ENCODE assay signal across 8 cellular contexts in genomic region chr19:51422053-51422448, GRCh38. TPM values are rescaled to one million over a fixed set of nuclear protein-coding genes. Genes with fewer than 3 reads are reported as not detected.
DNase-seq lines count a peak whose midpoint lies in the region; ATAC-seq and TF ChIP-seq lines count a peak whose summit lies in the region.

No MANE protein-coding gene starts in this region.

- peak; percentile 99 for TF ChIP-seq CTCF in type B pancreatic cell (conservative IDR thresholded peaks at IDR 0.05)

- H4K8ac ChIP-seq in trophoblast cell (ENCODE audit: low read depth, low read length), result no peak overlapping the region

- peak; percentile 74 to 79 for ATAC-seq in CD4-positive, CD25-positive, alpha-beta regulatory T cell (ENCODE audit: low read depth in 2 of 2)
- ATAC-seq in HG02759 (IDR thresholded peaks at IDR 0.05; ENCODE audit: unreplicated experiment) (peak; percentile 45), HG03457 (IDR thresholded peaks at IDR 0.05; ENCODE audit: unreplicated experiment) (no peak)

- H3K9ac ChIP-seq in trophoblast cell (ENCODE audit: low read length), result no peak overlapping the region

- intact Hi-C loops in head of caudate nucleus (cut with DNase I), result no loop called here

- H3K36me3 Mint-ChIP-seq in CD4-positive, CD25-positive, alpha-beta regulatory T cell, result no peaks in the 10 kb centered on the region
- no peaks in the 10 kb centered on the region for H3K36me3 Mint-ChIP-seq in type B pancreatic cell

- no peak overlapping the region for H3K4me2 ChIP-seq in trophoblast cell (ENCODE audit: low read length)

- H3K27ac Mint-ChIP-seq in CD4-positive, CD25-positive, alpha-beta regulatory T cell, result peak overlapping the region in 1 of 3 donors; percentile 66
- H3K27ac Mint-ChIP-seq in type B pancreatic cell, result no peak overlapping the region

- H4K12ac ChIP-seq in trophoblast cell (ENCODE audit: low read depth, low read length), result no peak overlapping the region

- H3K9me3 ChIP-seq in CD4-positive, CD25-positive, alpha-beta regulatory T cell (ENCODE audit: control insufficient read depth in 2 of 2, low read length in 2 of 2), result no peaks in the 10 kb centered on the region
- peaks cover 8% of the 10 kb centered on the region for H3K9me3 ChIP-seq in trophoblast cell (ENCODE audit: insufficient read depth, low read depth, low read length)

- no peak overlapping the region for H2BK12ac ChIP-seq in trophoblast cell (ENCODE audit: low read length)

- no peak overlapping the region for H4K91ac ChIP-seq in trophoblast cell (ENCODE audit: low read depth, low read length)

- no peak overlapping the region for H3K4me3 Mint-ChIP-seq in CD4-positive, CD25-positive, alpha-beta regulatory T cell
- no peak overlapping the region for H3K4me3 Mint-ChIP-seq in type B pancreatic cell

- no peaks in the 10 kb centered on the region for H3K27me3 ChIP-seq in CD4-positive, CD25-positive, alpha-beta regulatory T cell (ENCODE audit: control insufficient read depth, insufficient read depth, low read length)
- no peaks in the 10 kb centered on the region for H3K27me3 ChIP-seq in trophoblast cell (ENCODE audit: insufficient read depth, low read length)

- no peak overlapping the region for H2AFZ ChIP-seq in trophoblast cell (ENCODE audit: insufficient read depth, low read length, poor library complexity)

- H2BK120ac ChIP-seq in trophoblast cell (ENCODE audit: insufficient read depth, low read length, poor library complexity), result no peak overlapping the region

- H3K18ac ChIP-seq in trophoblast cell (ENCODE audit: low read length), result no peak overlapping the region

- H3K36me3 ChIP-seq in CD4-positive, CD25-positive, alpha-beta regulatory T cell (ENCODE audit: control insufficient read depth, insufficient read depth, low read length), result no peaks in the 10 kb centered on the region
- H3K36me3 ChIP-seq in trophoblast cell (ENCODE audit: control insufficient read depth in 1 of 2, insufficient read depth in 2 of 2, low read length in 2 of 2), result no peaks in the 10 kb centered on the region

- H3K4me1 ChIP-seq in CD4-positive, CD25-positive, alpha-beta regulatory T cell (ENCODE audit: control insufficient read depth, insufficient read depth, low read length, poor library complexity, severe bottlenecking), result peaks cover 3% of the 10 kb centered on the region
- H3K4me1 ChIP-seq in trophoblast cell (ENCODE audit: control insufficient read depth in 1 of 2, insufficient read depth in 2 of 2, low read length in 2 of 2), result no peaks in the 10 kb centered on the region

- DNase-seq in CD4-positive, CD25-positive, alpha-beta regulatory T cell, result peak; percentile 64 to 70 (median 65)
- DNase-seq in SK-MEL-5 (ENCODE audit: low read depth, low spot score), result peak; percentile 66
- peak; percentile 86 for DNase-seq in activated naive CD4-positive, alpha-beta T cell treated with Interleukin-2 at 50 U/mL for 16 hours
- peak; percentile 25 to 92 (median 78) for DNase-seq in head of caudate nucleus
- peak; percentile 77 to 96 for DNase-seq in trophoblast cell
- peak; percentile 90 for DNase-seq in type B pancreatic cell (ENCODE audit: extremely low spot score, unreplicated experiment)

- no peaks in the 10 kb centered on the region for H3K79me1 ChIP-seq in trophoblast cell (ENCODE audit: low read length)

- H3K9me3 Mint-ChIP-seq in CD4-positive, CD25-positive, alpha-beta regulatory T cell, result no peaks in the 10 kb centered on the region
- H3K9me3 Mint-ChIP-seq in type B pancreatic cell, result no peaks in the 10 kb centered on the region

- no peak overlapping the region for H3K4ac ChIP-seq in trophoblast cell (ENCODE audit: low read depth, low read length)

- no peaks in the 10 kb centered on the region for H3K79me2 ChIP-seq in trophoblast cell (ENCODE audit: control insufficient read depth, insufficient read depth, low read length, poor library complexity)

- no CpG with 5 or more reads among the region's 19 CpGs for WGBS in trophoblast cell (ENCODE audit: extremely low coverage, insufficient coverage, insufficient read length)

- H3K27me3 Mint-ChIP-seq in CD4-positive, CD25-positive, alpha-beta regulatory T cell, result peaks cover 17% of the 10 kb centered on the region
- peaks cover 17% of the 10 kb centered on the region for H3K27me3 Mint-ChIP-seq in type B pancreatic cell

- H2BK5ac ChIP-seq in trophoblast cell (ENCODE audit: low read depth, low read length, poor library complexity), result no peak overlapping the region

- no peak overlapping the region for H3K23ac ChIP-seq in trophoblast cell (ENCODE audit: low read length)

- no peak overlapping the region for H3K4me3 ChIP-seq in CD4-positive, CD25-positive, alpha-beta regulatory T cell (ENCODE audit: low read depth, low read length)
- no peak overlapping the region for H3K4me3 ChIP-seq in trophoblast cell (ENCODE audit: low read depth, low read length)

- no peak overlapping the region for H3K27ac ChIP-seq in CD4-positive, CD25-positive, alpha-beta regulatory T cell (ENCODE audit: insufficient read depth, low read length, poor library complexity, severe bottlenecking)
- no peak overlapping the region for H3K27ac ChIP-seq in trophoblast cell (ENCODE audit: low read depth, low read length)

- H3K14ac ChIP-seq in trophoblast cell (ENCODE audit: low read length), result no peak overlapping the region

- H3K4me1 Mint-ChIP-seq in CD4-positive, CD25-positive, alpha-beta regulatory T cell, result peaks cover 0 to 6% (median 0%) of the 10 kb centered on the region in 4 donors
- H3K4me1 Mint-ChIP-seq in type B pancreatic cell (ENCODE audit: unreplicated experiment), result no peaks in the 10 kb centered on the region

- in situ Hi-C loops in SK-MEL-5 (cut with HindIII; ENCODE audit: low pct_unique_long_range_greater_than_20kb, low sequenced_read_pairs), result no loop called here

- no peak overlapping the region for H2AK5ac ChIP-seq in trophoblast cell (ENCODE audit: low read length)

RNA-seq across cellular contexts. Expression of gene SIGLEC10, which starts 4.6 kb away (rescaled TPM):
- total RNA-seq in CD4-positive, CD25-positive, alpha-beta regulatory T cell, result 0.25 TPM
- polyA plus RNA-seq in CD4-positive, CD25-positive, alpha-beta regulatory T cell, result under 1 TPM in 3 of 4 donors, not detected in 1; 0.15 to 0.37 (median 0.30) TPM
- total RNA-seq in SK-MEL-5 (2014; rRNA removed; shearing (Covaris generic)), result not detected in 2 replicates
- polyA plus RNA-seq in SK-MEL-5 (2015; cell fraction: cytosol; rRNA removed), result not detected in 2 replicates
- polyA plus RNA-seq in SK-MEL-5 (2015; cell fraction: nucleus; rRNA removed), result not detected in 2 replicates
- polyA plus RNA-seq in trophoblast cell (2013), result 0.03 TPM in 1 of 2 replicates, not detected in the other
- not detected in 2 replicates for total RNA-seq in type B pancreatic cell (ENCODE audit: low replicate concordance)

RNA-seq across cellular contexts. Expression of gene C19orf84, which starts 31.7 kb away (rescaled TPM):
- not detected for total RNA-seq in CD4-positive, CD25-positive, alpha-beta regulatory T cell
- not detected for polyA plus RNA-seq in CD4-positive, CD25-positive, alpha-beta regulatory T cell
- total RNA-seq in SK-MEL-5 (2014; rRNA removed; shearing (Covaris generic)), result not detected in 2 replicates
- polyA plus RNA-seq in SK-MEL-5 (2015; cell fraction: cytosol; rRNA removed), result not detected in 2 replicates
- polyA plus RNA-seq in SK-MEL-5 (2015; cell fraction: nucleus; rRNA removed), result not detected in 2 replicates
- 0.05 and 0.06 TPM in 2 replicates for polyA plus RNA-seq in trophoblast cell (2013)
- total RNA-seq in type B pancreatic cell (ENCODE audit: low replicate concordance), result 0.43 TPM in 1 of 2 replicates, not detected in the other

RNA-seq across cellular contexts. Expression of gene LIM2, which starts 34.3 kb away (rescaled TPM):
- not detected for total RNA-seq in CD4-positive, CD25-positive, alpha-beta regulatory T cell
- not detected for polyA plus RNA-seq in CD4-positive, CD25-positive, alpha-beta regulatory T cell
- not detected in 2 replicates for total RNA-seq in SK-MEL-5 (2014; rRNA removed; shearing (Covaris generic))
- polyA plus RNA-seq in SK-MEL-5 (2015; cell fraction: cytosol; rRNA removed), result not detected in 2 replicates
- not detected in 2 replicates for polyA plus RNA-seq in SK-MEL-5 (2015; cell fraction: nucleus; rRNA removed)
- not detected in 2 replicates for polyA plus RNA-seq in trophoblast cell (2013)
- total RNA-seq in type B pancreatic cell (ENCODE audit: low replicate concordance), result 19.5 TPM in 1 of 2 replicates, not detected in the other

RNA-seq across cellular contexts. Expression of gene SIGLEC8, which starts 36.2 kb away (rescaled TPM):
- not detected for total RNA-seq in CD4-positive, CD25-positive, alpha-beta regulatory T cell
- polyA plus RNA-seq in CD4-positive, CD25-positive, alpha-beta regulatory T cell, result not detected
- total RNA-seq in SK-MEL-5 (2014; rRNA removed; shearing (Covaris generic)), result not detected in 2 replicates
- not detected in 2 replicates for polyA plus RNA-seq in SK-MEL-5 (2015; cell fraction: cytosol; rRNA removed)
- polyA plus RNA-seq in SK-MEL-5 (2015; cell fraction: nucleus; rRNA removed), result not detected in 2 replicates
- polyA plus RNA-seq in trophoblast cell (2013), result not detected in 2 replicates
- not detected in 2 replicates for total RNA-seq in type B pancreatic cell (ENCODE audit: low replicate concordance)

RNA-seq across cellular contexts. Expression of gene NKG7, which starts 49.6 kb away (rescaled TPM):
- total RNA-seq in CD4-positive, CD25-positive, alpha-beta regulatory T cell, result 1.8 TPM
- polyA plus RNA-seq in CD4-positive, CD25-positive, alpha-beta regulatory T cell, result 10 to 100 TPM in 1 of 4 donors, 1 to 10 TPM in 3; 2.7 to 12.2 (median 4.5) TPM
- not detected in 2 replicates for total RNA-seq in SK-MEL-5 (2014; rRNA removed; shearing (Covaris generic))
- not detected in 2 replicates for polyA plus RNA-seq in SK-MEL-5 (2015; cell fraction: cytosol; rRNA removed)
- polyA plus RNA-seq in SK-MEL-5 (2015; cell fraction: nucleus; rRNA removed), result not detected in 2 replicates
- not detected in 2 replicates for polyA plus RNA-seq in trophoblast cell (2013)
- total RNA-seq in type B pancreatic cell (ENCODE audit: low replicate concordance), result not detected in 2 replicates
